In the genomic region with DNA sequence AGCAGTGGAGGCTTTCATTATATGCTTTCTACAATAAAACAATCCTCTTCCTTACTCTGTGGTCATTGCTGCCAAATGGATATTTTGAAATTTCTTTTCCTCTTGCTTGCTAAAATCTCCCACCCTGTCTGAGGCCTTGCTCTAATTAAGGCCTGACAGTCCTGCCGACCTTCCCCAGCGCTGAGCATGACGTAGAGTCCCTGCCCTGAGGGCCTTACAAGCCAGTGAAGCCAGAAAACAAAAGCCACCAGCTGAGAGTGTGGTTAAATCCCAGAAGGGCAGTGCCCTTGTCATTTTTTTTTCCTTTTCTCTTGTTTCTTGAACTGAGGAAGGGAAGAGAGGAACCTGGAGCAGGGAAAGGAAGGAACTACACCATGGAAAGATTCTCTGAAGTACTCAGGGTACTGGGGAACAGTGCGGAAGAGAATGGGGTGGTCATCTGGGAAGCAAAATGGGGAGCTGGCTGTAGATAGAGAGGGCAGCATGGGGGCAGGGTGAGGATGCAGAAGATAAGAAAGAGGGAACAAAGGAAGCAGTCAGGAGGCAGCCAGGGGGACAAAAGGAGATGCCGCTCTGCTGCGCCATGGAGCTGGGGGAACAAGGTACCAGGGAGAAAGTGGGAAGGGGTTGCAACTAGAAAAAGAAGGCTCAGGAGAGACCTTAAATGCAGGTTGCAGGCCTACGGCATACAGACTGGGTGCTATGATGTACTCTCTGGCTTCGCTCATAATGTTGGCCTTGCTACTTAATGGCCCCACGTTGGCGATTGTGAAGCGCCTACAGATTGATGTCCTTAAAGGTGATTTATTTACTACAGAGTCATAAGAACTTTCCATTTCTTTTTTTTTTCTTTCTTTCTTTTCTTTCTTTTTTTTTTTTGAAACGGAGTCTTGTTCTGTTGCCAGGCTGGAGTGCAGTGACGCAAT, we compare ENCODE assay signal across 2 cellular contexts.
A peak's percentile ranks its signal among the peaks of the same experiment; 100 is the strongest.
TF ChIP-seq lines count a peak whose summit lies in the region.

No MANE protein-coding gene starts in this region.

TF ChIP-seq in GM12878, 131 proteins besides CTCF, POLR2A, EP300 and RAD21:
- TF ChIP-seq SUPT20H (IDR thresholded peaks at IDR 0.05; ENCODE audit: borderline replicate concordance, control insufficient read depth, low read depth, low read length) (no peak), MAX (IDR thresholded peaks at IDR 0.05; ENCODE audit: low read depth, low read length) (no peak), TBL1XR1 (IDR thresholded peaks at IDR 0.05; ENCODE audit: low read depth, low read length) (no peak), ZBTB33 (IDR thresholded peaks at IDR 0.05) (peak; percentile 79), MEF2B (IDR thresholded peaks at IDR 0.05; ENCODE audit: partially characterized antibody, poor library complexity, severe bottlenecking) (no peak)
TF ChIP-seq in GM12878: peak in this region for 1.

TF ChIP-seq in HepG2, 621 proteins besides CTCF, POLR2A, EP300 and RAD21:
- no peak for TF ChIP-seq DR1 (CRISPR knock-in tag; IDR thresholded peaks at IDR 0.05)
- no peak for TF ChIP-seq NCOA1 (CRISPR knock-in tag; IDR thresholded peaks at IDR 0.05)
- no peak for TF ChIP-seq ZNF329 (CRISPR knock-in tag; IDR thresholded peaks at IDR 0.05; ENCODE audit: low read depth)
- TF ChIP-seq, protein P1, sequence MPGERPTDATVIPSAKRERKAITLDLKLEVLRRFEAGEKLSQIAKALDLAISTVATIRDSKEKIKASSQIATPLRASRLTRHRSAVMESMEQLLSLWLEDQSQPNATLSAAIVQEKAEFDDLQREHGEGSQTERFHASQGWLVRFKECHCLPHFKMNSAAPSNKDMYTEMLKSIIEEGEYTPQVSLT (CRISPR knock-in tag; IDR thresholded peaks at IDR 0.05; ENCODE audit: borderline replicate concordance, low read depth) = no peak
- no peak for TF ChIP-seq SCMH1 (CRISPR knock-in tag; IDR thresholded peaks at IDR 0.05; ENCODE audit: borderline replicate concordance)
- TF ChIP-seq ZNF530 (CRISPR knock-in tag; IDR thresholded peaks at IDR 0.05; ENCODE audit: low read depth) = no peak
- TF ChIP-seq NPAS2 (CRISPR knock-in tag; IDR thresholded peaks at IDR 0.05; ENCODE audit: borderline replicate concordance) = no peak
- TF ChIP-seq ZNF780A (CRISPR knock-in tag; IDR thresholded peaks at IDR 0.05) = no peak
- TF ChIP-seq PHF21A (CRISPR knock-in tag; IDR thresholded peaks at IDR 0.05) = no peak
